16 cellular contexts compared by ENCODE assay signal in the genomic region with DNA sequence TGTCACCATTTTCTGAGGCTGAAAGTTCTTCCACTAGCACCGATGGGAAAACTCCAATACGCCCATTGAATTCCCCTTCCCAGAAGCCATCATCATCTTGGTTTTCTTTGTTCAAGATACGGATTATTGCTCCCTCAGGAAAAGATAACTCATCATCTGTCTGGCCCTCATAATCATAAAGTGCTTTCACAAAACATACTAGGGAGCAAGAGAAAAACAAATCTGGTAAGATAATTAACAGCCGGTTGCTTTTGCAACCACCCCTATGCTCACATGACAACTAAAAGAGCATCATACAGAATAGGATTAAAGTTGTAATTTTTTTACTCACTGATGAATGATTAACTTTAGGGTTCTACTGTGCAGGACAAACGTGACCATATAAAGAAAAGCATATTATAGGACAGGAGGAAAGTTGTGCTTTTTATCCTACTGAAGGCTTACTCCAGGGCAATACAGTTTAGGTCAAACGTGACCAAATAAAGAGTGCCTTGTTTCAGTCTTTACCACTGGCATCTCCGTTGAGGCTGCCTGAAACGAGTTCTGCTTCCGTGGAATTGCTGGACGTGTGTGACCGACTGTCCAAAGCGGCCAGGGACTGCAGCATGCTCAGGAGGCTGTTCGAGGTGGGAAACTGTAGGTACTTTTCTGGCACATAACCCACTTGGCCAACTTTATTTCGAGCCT. TPM values are rescaled to one million over a fixed set of nuclear protein-coding genes. Genes with fewer than 3 reads are reported as not detected.
A peak's percentile ranks its signal among the peaks of the same experiment; 100 is the strongest.
DNase-seq lines count a peak whose midpoint lies in the region; ATAC-seq and TF ChIP-seq lines count a peak whose summit lies in the region.
"Had no signal": no experiment of that assay in that cellular context is flagged by ENCODE, and none has a peak within 500 bp of the region (broad histone marks: within the 10 kb centered on the region; RNA-seq: fewer than 3 reads in every experiment).

No MANE protein-coding gene starts in this region.

- no peaks in the 10 kb centered on the region for H3K9me3 Mint-ChIP-seq in activated CD4-positive, alpha-beta T cell treated with anti-CD3 and anti-CD28 coated beads for 36 hours (ENCODE audit: low read depth)
- H3K9me3 Mint-ChIP-seq in memory B cell, result no peaks in the 10 kb centered on the region

- no peaks in the 10 kb centered on the region for H3K9me3 ChIP-seq in smooth muscle cell (replicated peaks; ENCODE audit: low read depth)
- H3K9me3 ChIP-seq: BLaER1 had no signal

- POLR2A ChIA-PET in activated CD4-positive, alpha-beta T cell treated with anti-CD3 and anti-CD28 coated beads for 36 hours (lab: Charles Lee), result no interaction called here

- H3K4me2 ChIP-seq in smooth muscle cell, result no peak overlapping the region
- H3K4me2 ChIP-seq: BLaER1 had no signal

- no peaks in the 10 kb centered on the region for H3K27me3 ChIP-seq in smooth muscle cell (ENCODE audit: low read depth)
- H3K27me3 ChIP-seq: BLaER1 had no signal

- H3K4me1 ChIP-seq in smooth muscle cell (ENCODE audit: low read depth), result peaks cover 11% of the 10 kb centered on the region
- H3K4me1 ChIP-seq: BLaER1 had no signal

- no peaks in the 10 kb centered on the region for H3K79me2 ChIP-seq in smooth muscle cell (ENCODE audit: low read depth)

- H2AFZ ChIP-seq in smooth muscle cell (ENCODE audit: low read depth), result no peak overlapping the region

- no peaks in the 10 kb centered on the region for H3K27me3 Mint-ChIP-seq in activated CD4-positive, alpha-beta T cell treated with anti-CD3 and anti-CD28 coated beads for 36 hours
- H3K27me3 Mint-ChIP-seq in memory B cell, result no peaks in the 10 kb centered on the region

- H3K4me1 Mint-ChIP-seq in activated CD4-positive, alpha-beta T cell treated with anti-CD3 and anti-CD28 coated beads for 36 hours, result no peaks in the 10 kb centered on the region
- H3K4me1 Mint-ChIP-seq in memory B cell, result peaks cover 4% of the 10 kb centered on the region

- peak overlapping the region; percentile 92 for H3K27ac ChIP-seq in smooth muscle cell (ENCODE audit: low read depth)
- H3K27ac ChIP-seq: 22Rv1, BLaER1 had no signal

- H3K36me3 ChIP-seq in smooth muscle cell (ENCODE audit: low read depth), result no peaks in the 10 kb centered on the region

- intact Hi-C loops in activated CD4-positive, alpha-beta T cell treated with anti-CD3 and anti-CD28 coated beads for 36 hours (cut with DNase I, micrococcal nuclease), result loop anchor here in 1 of 2 experiments (10.0 kb wide), 1 partner anchor 258 kb away; no protein-coding TSS in a partner anchor

- no peak overlapping the region for H3K4me3 Mint-ChIP-seq in activated CD4-positive, alpha-beta T cell treated with anti-CD3 and anti-CD28 coated beads for 36 hours
- no peak overlapping the region for H3K4me3 Mint-ChIP-seq in memory B cell

- peaks cover 9% of the 10 kb centered on the region for H3K36me3 Mint-ChIP-seq in activated CD4-positive, alpha-beta T cell treated with anti-CD3 and anti-CD28 coated beads for 36 hours (ENCODE audit: low read depth)
- H3K36me3 Mint-ChIP-seq in memory B cell, result peaks cover 56% of the 10 kb centered on the region

- no peaks in the 10 kb centered on the region for H4K20me1 ChIP-seq in smooth muscle cell (ENCODE audit: low read depth)
- H4K20me1 ChIP-seq: BLaER1 had no signal

- peaks cover 33% of the 10 kb centered on the region for H3F3A ChIP-seq in smooth muscle cell (ENCODE audit: low read depth)

- CTCF ChIA-PET in activated CD4-positive, alpha-beta T cell treated with anti-CD3 and anti-CD28 coated beads for 36 hours (lab: Charles Lee), result no interaction called here

- TF ChIP-seq CTCF in smooth muscle cell (IDR thresholded peaks at IDR 0.05; ENCODE audit: borderline replicate concordance, insufficient read depth, poor library complexity, severe bottlenecking), result no peak

- 71% methylated on average over 14 of the region's 14 CpGs for WGBS in smooth muscle cell (ENCODE audit: low lambda C conversion rate)

- no peak overlapping the region for H3K9ac ChIP-seq in smooth muscle cell (ENCODE audit: low read depth)
- H3K9ac ChIP-seq: BLaER1 had no signal

- H3K27ac Mint-ChIP-seq in activated CD4-positive, alpha-beta T cell treated with anti-CD3 and anti-CD28 coated beads for 36 hours, result peak overlapping the region; percentile 11
- peak overlapping the region; percentile 50 for H3K27ac Mint-ChIP-seq in memory B cell

- no peak for ATAC-seq in activated CD4-positive, alpha-beta T cell treated with anti-CD3 and anti-CD28 coated beads for 36 hours
- ATAC-seq in memory B cell (ENCODE audit: low read depth) (no peak), HG03280 (IDR thresholded peaks at IDR 0.05; ENCODE audit: unreplicated experiment) (no peak)

- H3K4me3 ChIP-seq in smooth muscle cell, result no peak overlapping the region
- H3K4me3 ChIP-seq: BLaER1 had no signal

- DNase-seq in activated CD4-positive, alpha-beta T cell treated with anti-CD3 and anti-CD28 coated beads for 36 hours, result no peak
- no peak for DNase-seq in activated CD4-positive, alpha-beta T cell treated with anti-CD3 and anti-CD28 coated beads for 48 hours
- peak; percentile 83 for DNase-seq in foreskin melanocyte
- DNase-seq in memory B cell (ENCODE audit: low spot score in 2 of 2), result no peak
- no peak for DNase-seq in smooth muscle cell (lab: John Stamatoyannopoulos, UW; ENCODE audit: unreplicated experiment)
- no peak for DNase-seq in stimulated activated CD8-positive, alpha-beta memory T cell treated with anti-CD3 and anti-CD28 coated beads, Interleukin-4, amount 100 ng/mL, for 48 hours
- no peak for DNase-seq in NCI-H510A treated with DMSO at 0.1 percent for 48 hours (lab: John Stamatoyannopoulos, UW)
- DNase-seq: H7, KG1, NCI-H1105, NCI-H187, NCI-H446 treated with DMSO at 0.1 percent for 48 hours, NCI-H774 had no signal

RNA-seq across cellular contexts. Expression of a gene that starts 28.6 kb away (rescaled TPM):
- 10 to 100 TPM; 55.3 to 59.4 TPM for total RNA-seq in activated CD4-positive, alpha-beta T cell treated with anti-CD3 and anti-CD28 coated beads for 36 hours
- total RNA-seq in smooth muscle cell, result 3.1 and 9.3 TPM in 2 replicates
- polyA plus RNA-seq in smooth muscle cell, result 7.4 and 16.1 TPM in 2 replicates

RNA-seq across cellular contexts. Expression of a gene that starts 48.9 kb away (rescaled TPM):
- total RNA-seq in activated CD4-positive, alpha-beta T cell treated with anti-CD3 and anti-CD28 coated beads for 36 hours, result 10 to 100 TPM in 1 of 2 experiments, 1 to 10 TPM in 1; 8.3 to 12.9 TPM
- total RNA-seq in smooth muscle cell, result 87.7 and 113 TPM in 2 replicates
- 130 and 249 TPM in 2 replicates for polyA plus RNA-seq in smooth muscle cell
